In genomic region chr1:48439380-48439779, GRCh38 we compare ENCODE assay signal across 40 cellular contexts.
"Had no signal": no experiment of that assay in that cellular context is flagged by ENCODE, and none has a peak within 500 bp of the region (broad histone marks: within the 10 kb centered on the region; RNA-seq: fewer than 3 reads in every experiment).

No MANE protein-coding gene starts in this region.

- H3K27ac Mint-ChIP-seq: activated naive CD4-positive, alpha-beta T cell treated with anti-CD3 and anti-CD28 coated beads for 36 hours; activated naive CD4-positive, alpha-beta T cell treated with anti-CD3 and anti-CD28 coated beads, Interleukin-2, amount 10 ng/mL, durations not matched to agents 7 days and 5 days; activated naive CD4-positive, alpha-beta T cell treated with anti-CD3 and anti-CD28 coated beads, Interleukin-2, amount 50 U/mL, for 24 hours; activated naive CD4-positive, alpha-beta T cell treated with anti-CD3 and anti-CD28 coated beads, Interleukin-2, amount 50 U/mL, for 72 hours; activated naive CD8-positive, alpha-beta T cell; activated naive CD8-positive, alpha-beta T cell treated with anti-CD3 and anti-CD28 coated beads for 36 hours; activated naive CD8-positive, alpha-beta T cell treated with anti-CD3 and anti-CD28 coated beads, Interleukin-2, amount 10 ng/mL, durations not matched to agents 7 days and 5 days; activated naive CD8-positive, alpha-beta T cell treated with anti-CD3 and anti-CD28 coated beads, Interleukin-2, amount 50 U/mL, for 24 hours; activated T-cell treated with anti-CD3 and anti-CD28 coated beads, Interleukin-2, amount 50 U/mL, for 24 hours; activated T-cell treated with anti-CD3 and anti-CD28 coated beads, Interleukin-2, amount 50 U/mL, for 72 hours; activated T-helper 1 cell treated with anti-CD3 and anti-CD28 coated beads, Interleukin-12 subunit alpha, Interleukin-12 subunit beta, Interleukin-2, Interleukin-4 antibody, amounts not matched to agents 30 ng/mL and 10 ng/mL and 1 ng/mL, durations not matched to agents 14 hours and 24 hours and 36 hours; activated T-helper 17 cell treated with anti-CD3 and anti-CD28 coated beads, Interleukin-2, amount 50 U/mL, for 72 hours; activated T-helper 2 cell treated with anti-CD3 and anti-CD28 coated beads, Interferon-gamma antibody, Interleukin-2, Interleukin-4, amounts not matched to agents 10 μg/mL and 5 μg/mL and 100 μg/mL, durations not matched to agents 14 hours and 24 hours and 36 hours; brain had no signal

- FAIRE-seq: astrocyte, bronchial epithelial cell had no signal

- H3K27ac ChIP-seq: adrenal gland, ascending aorta, body of pancreas, brain microvascular endothelial cell, breast epithelium, cardiac muscle cell had no signal

- H3K27me3 ChIP-seq: adrenal gland, ascending aorta, body of pancreas, brain microvascular endothelial cell, breast epithelium, cardiac muscle cell had no signal

- H3K4me1 ChIP-seq: adrenal gland, ascending aorta, body of pancreas, breast epithelium had no signal

- H3K4me3 ChIP-seq: adrenal gland, ascending aorta, body of pancreas, breast epithelium, cardiac muscle cell had no signal

- H3K27me3 Mint-ChIP-seq: activated naive CD4-positive, alpha-beta T cell treated with anti-CD3 and anti-CD28 coated beads, Interleukin-2, amount 10 ng/mL, durations not matched to agents 7 days and 5 days; activated naive CD4-positive, alpha-beta T cell treated with anti-CD3 and anti-CD28 coated beads, Interleukin-2, amount 50 U/mL, for 24 hours; activated naive CD8-positive, alpha-beta T cell; activated naive CD8-positive, alpha-beta T cell treated with anti-CD3 and anti-CD28 coated beads for 36 hours; activated naive CD8-positive, alpha-beta T cell treated with anti-CD3 and anti-CD28 coated beads, Interleukin-2, amount 10 ng/mL, durations not matched to agents 7 days and 5 days; activated naive CD8-positive, alpha-beta T cell treated with anti-CD3 and anti-CD28 coated beads, Interleukin-2, amount 50 U/mL, for 24 hours; activated T-cell treated with anti-CD3 and anti-CD28 coated beads, Interleukin-2, amount 50 U/mL, for 24 hours; activated T-helper 17 cell treated with anti-CD3 and anti-CD28 coated beads, Interleukin-2, amount 50 U/mL, for 72 hours; brain; central memory CD8-positive, alpha-beta T cell had no signal

- H3K4me3 Mint-ChIP-seq: activated naive CD4-positive, alpha-beta T cell treated with anti-CD3 and anti-CD28 coated beads for 36 hours; activated naive CD4-positive, alpha-beta T cell treated with anti-CD3 and anti-CD28 coated beads, Interleukin-2, amount 10 ng/mL, durations not matched to agents 7 days and 5 days; activated naive CD4-positive, alpha-beta T cell treated with anti-CD3 and anti-CD28 coated beads, Interleukin-2, amount 50 U/mL, for 24 hours; activated naive CD8-positive, alpha-beta T cell; activated naive CD8-positive, alpha-beta T cell treated with anti-CD3 and anti-CD28 coated beads for 36 hours; activated naive CD8-positive, alpha-beta T cell treated with anti-CD3 and anti-CD28 coated beads, Interleukin-2, amount 10 ng/mL, durations not matched to agents 7 days and 5 days; activated naive CD8-positive, alpha-beta T cell treated with anti-CD3 and anti-CD28 coated beads, Interleukin-2, amount 50 U/mL, for 24 hours; activated T-cell treated with anti-CD3 and anti-CD28 coated beads, Interleukin-2, amount 50 U/mL, for 24 hours; activated T-cell treated with anti-CD3 and anti-CD28 coated beads, Interleukin-2, amount 50 U/mL, for 4 hours; activated T-cell treated with anti-CD3 and anti-CD28 coated beads, Interleukin-2, amount 50 U/mL, for 72 hours; activated T-helper 1 cell treated with anti-CD3 and anti-CD28 coated beads, Interleukin-12 subunit alpha, Interleukin-12 subunit beta, Interleukin-2, Interleukin-4 antibody, amounts not matched to agents 30 ng/mL and 10 ng/mL and 1 ng/mL, durations not matched to agents 14 hours and 24 hours and 36 hours; activated T-helper 17 cell treated with anti-CD3 and anti-CD28 coated beads, Interleukin-2, amount 50 U/mL, for 72 hours; brain; central memory CD8-positive, alpha-beta T cell had no signal

- ATAC-seq: activated naive CD4-positive, alpha-beta T cell treated with anti-CD3 and anti-CD28 coated beads, Interleukin-2, amount 50 U/mL, for 72 hours; activated naive CD8-positive, alpha-beta T cell treated with anti-CD3 and anti-CD28 coated beads, Interleukin-2, amount 50 U/mL, for 24 hours; activated T-cell treated with anti-CD3 and anti-CD28 coated beads, Interleukin-2, amount 50 U/mL, for 4 hours; activated T-cell treated with anti-CD3 and anti-CD28 coated beads, Interleukin-2, amount 50 U/mL, for 72 hours; activated T-helper 17 cell treated with anti-CD3 and anti-CD28 coated beads, Interleukin-2, amount 50 U/mL, for 72 hours; body of pancreas had no signal

- H3K36me3 ChIP-seq: adrenal gland, brain microvascular endothelial cell, breast epithelium, cardiac muscle cell had no signal

- DNase-seq: activated effector memory CD4-positive, alpha-beta T cell treated with anti-CD3 and anti-CD28 coated beads, Interleukin-2, amount 50 U/mL, for 16 hours; activated effector memory CD4-positive, alpha-beta T cell treated with Interleukin-2 at 50 U/mL for 16 hours; activated gamma-delta T cell; activated gamma-delta T cell treated with Interleukin-2 at 50 U/mL for 16 hours; activated naive CD4-positive, alpha-beta T cell; activated naive CD4-positive, alpha-beta T cell treated with anti-CD3 and anti-CD28 coated beads for 36 hours; activated naive CD4-positive, alpha-beta T cell treated with anti-CD3 and anti-CD28 coated beads, Interleukin-2, amount 10 ng/mL, durations not matched to agents 7 days and 5 days; activated naive CD4-positive, alpha-beta T cell treated with anti-CD3 and anti-CD28 coated beads, Interleukin-2, amount 50 U/mL, for 16 hours; activated naive CD4-positive, alpha-beta T cell treated with Interleukin-2 at 50 U/mL for 16 hours; activated naive CD8-positive, alpha-beta T cell treated with anti-CD3 and anti-CD28 coated beads for 36 hours; activated naive CD8-positive, alpha-beta T cell treated with anti-CD3 and anti-CD28 coated beads, Interleukin-2, amount 10 ng/mL, durations not matched to agents 7 days and 5 days; activated naive CD8-positive, alpha-beta T cell treated with anti-CD3 and anti-CD28 coated beads, Interleukin-2, amount 50 U/mL, for 24 hours; activated T-cell treated with anti-CD3 and anti-CD28 coated beads, Interleukin-2, amount 50 U/mL, for 1 hour; activated T-cell treated with anti-CD3 and anti-CD28 coated beads, Interleukin-2, amount 50 U/mL, for 24 hours; activated T-cell treated with anti-CD3 and anti-CD28 coated beads, Interleukin-2, amount 50 U/mL, for 4 hours; activated T-cell treated with anti-CD3 and anti-CD28 coated beads, Interleukin-2, amount 50 U/mL, for 48 hours; activated T-cell treated with anti-CD3 and anti-CD28 coated beads, Interleukin-2, amount 50 U/mL, for 72 hours; adrenal gland; amniotic stem cell; amygdala; anterior cingulate cortex; aorta; body of pancreas; brain microvascular endothelial cell; caudate nucleus; central memory CD4-positive, alpha-beta T cell; cerebellar nuclear complex had no signal

- H3K9me3 ChIP-seq: adrenal gland, ascending aorta had no signal

- H3K36me3 Mint-ChIP-seq: activated naive CD4-positive, alpha-beta T cell treated with anti-CD3 and anti-CD28 coated beads, Interleukin-2, amount 10 ng/mL, durations not matched to agents 7 days and 5 days; activated naive CD8-positive, alpha-beta T cell treated with anti-CD3 and anti-CD28 coated beads, Interleukin-2, amount 10 ng/mL, durations not matched to agents 7 days and 5 days had no signal

- H3K4me1 Mint-ChIP-seq: activated naive CD4-positive, alpha-beta T cell treated with anti-CD3 and anti-CD28 coated beads, Interleukin-2, amount 10 ng/mL, durations not matched to agents 7 days and 5 days; activated naive CD4-positive, alpha-beta T cell treated with anti-CD3 and anti-CD28 coated beads, Interleukin-2, amount 50 U/mL, for 24 hours; activated naive CD8-positive, alpha-beta T cell treated with anti-CD3 and anti-CD28 coated beads for 36 hours; activated naive CD8-positive, alpha-beta T cell treated with anti-CD3 and anti-CD28 coated beads, Interleukin-2, amount 10 ng/mL, durations not matched to agents 7 days and 5 days; activated naive CD8-positive, alpha-beta T cell treated with anti-CD3 and anti-CD28 coated beads, Interleukin-2, amount 50 U/mL, for 24 hours; activated T-helper 17 cell treated with anti-CD3 and anti-CD28 coated beads, Interleukin-2, amount 50 U/mL, for 72 hours; brain; central memory CD8-positive, alpha-beta T cell had no signal

- H3K9me3 Mint-ChIP-seq: activated naive CD4-positive, alpha-beta T cell treated with anti-CD3 and anti-CD28 coated beads, Interleukin-2, amount 50 U/mL, for 24 hours; central memory CD8-positive, alpha-beta T cell had no signal
